ENCODE assay signal across 1 cellular context in the genomic region with DNA sequence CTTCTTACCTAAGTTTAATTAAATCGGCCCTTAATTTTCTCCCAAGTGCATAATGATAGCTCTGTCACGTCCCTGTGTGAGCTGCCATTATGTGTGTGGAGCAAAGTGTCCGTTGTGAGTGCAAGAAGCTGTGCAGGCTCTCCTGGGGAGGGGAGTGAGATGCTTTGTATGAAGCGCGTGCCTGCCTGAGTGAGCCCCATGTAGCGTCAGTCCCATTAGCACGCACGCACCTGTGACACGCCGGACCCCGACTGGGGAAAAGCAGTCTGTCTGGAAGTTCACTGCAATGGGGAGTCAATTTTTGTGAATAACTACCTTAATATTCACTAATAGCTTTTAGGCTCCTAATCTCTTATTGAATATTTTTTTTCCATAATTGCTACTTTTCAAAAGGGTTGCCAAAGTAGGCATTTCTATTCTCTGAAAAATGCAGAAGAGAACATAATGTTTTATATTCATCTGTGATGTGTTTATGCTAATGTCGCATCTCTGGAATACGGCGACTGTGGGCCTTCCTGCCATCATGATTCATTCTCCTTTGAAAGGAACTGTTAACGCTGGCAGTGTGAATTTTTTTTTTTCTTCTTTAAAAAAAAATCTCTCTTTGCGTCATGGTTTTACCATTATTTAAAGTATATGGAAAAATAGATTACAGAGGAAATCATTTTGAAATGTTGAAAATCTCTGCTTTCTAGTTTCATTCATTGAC.
A peak's percentile ranks its signal among the peaks of the same experiment; 100 is the strongest.
TF ChIP-seq lines count a peak whose summit lies in the region.

No MANE protein-coding gene starts in this region.

TF ChIP-seq in neural cell, 6 proteins besides CTCF, POLR2A, EP300 and RAD21 (continued from another document):
- TF ChIP-seq REST (IDR thresholded peaks at IDR 0.05; ENCODE audit: borderline replicate concordance) (peak; percentile 93), POLR2AphosphoS5 (IDR thresholded peaks at IDR 0.05) (peak; percentile 95), TAF1 (IDR thresholded peaks at IDR 0.05; ENCODE audit: low read depth) (peak; percentile 46)
